Comparison of ENCODE assay signal across 27 cellular contexts in genomic region chr3:144178607-144179006, GRCh38.
"Had no signal": no experiment of that assay in that cellular context is flagged by ENCODE, and none has a peak within 500 bp of the region (broad histone marks: within the 10 kb centered on the region; RNA-seq: fewer than 3 reads in every experiment).

No MANE protein-coding gene starts in this region.

- H3K4me1 Mint-ChIP-seq: activated CD4-positive, alpha-beta T cell treated with anti-CD3 and anti-CD28 coated beads for 36 hours; activated CD4-positive, alpha-beta T cell treated with anti-CD3 and anti-CD28 coated beads, Interleukin-2, amount 10 ng/mL, durations not matched to agents 24 days and 14 days; activated CD8-positive, alpha-beta memory T cell treated with anti-CD3 and anti-CD28 coated beads, Interleukin-2, amount 10 ng/mL, durations not matched to agents 7 days and 5 days; activated naive CD4-positive, alpha-beta T cell treated with anti-CD3 and anti-CD28 coated beads, Interleukin-2, amount 10 ng/mL, durations not matched to agents 7 days and 5 days; activated naive CD8-positive, alpha-beta T cell treated with anti-CD3 and anti-CD28 coated beads, Interleukin-2, amount 10 ng/mL, durations not matched to agents 7 days and 5 days; brain; T-helper 17 cell had no signal

- H3K4me1 ChIP-seq: colonic mucosa, heart left ventricle had no signal

- DNase-seq: activated CD4-positive, alpha-beta memory T cell treated with anti-CD3 and anti-CD28 coated beads for 36 hours; activated CD4-positive, alpha-beta T cell treated with anti-CD3 and anti-CD28 coated beads for 36 hours; activated CD4-positive, alpha-beta T cell treated with anti-CD3 and anti-CD28 coated beads, Interleukin-2, amount 10 ng/mL, durations not matched to agents 24 days and 14 days; activated CD4-positive, CD25-positive, alpha-beta regulatory T cell; activated CD4-positive, CD25-positive, alpha-beta regulatory T cell treated with anti-CD3 and anti-CD28 coated beads, Interleukin-2, amount 50 U/mL, for 72 hours; activated CD8-positive, alpha-beta memory T cell treated with anti-CD3 and anti-CD28 coated beads, Interleukin-2, amount 10 ng/mL, durations not matched to agents 7 days and 5 days; activated CD8-positive, alpha-beta memory T cell treated with anti-CD3 and anti-CD28 coated beads, Interleukin-2, amount 50 U/mL, for 4 hours; activated CD8-positive, alpha-beta T cell treated with anti-CD3 and anti-CD28 coated beads, Interleukin-2, amount 10 ng/mL, durations not matched to agents 7 days and 5 days; activated gamma-delta T cell; activated naive CD4-positive, alpha-beta T cell; activated naive CD4-positive, alpha-beta T cell treated with anti-CD3 and anti-CD28 coated beads, Interleukin-2, amount 10 ng/mL, durations not matched to agents 7 days and 5 days; activated naive CD8-positive, alpha-beta T cell treated with anti-CD3 and anti-CD28 coated beads, Interleukin-2, amount 10 ng/mL, durations not matched to agents 7 days and 5 days; activated T-cell treated with anti-CD3 and anti-CD28 coated beads, Interleukin-2, amount 50 U/mL, for 1 hour; activated T-cell treated with anti-CD3 and anti-CD28 coated beads, Interleukin-2, amount 50 U/mL, for 48 hours; caudate nucleus; colonic mucosa; effector CD8-positive, alpha-beta T cell; foreskin fibroblast; heart left ventricle; T-helper 1 cell; T-helper 17 cell; T1000 had no signal

- H3K27ac ChIP-seq: ascending aorta, colonic mucosa, heart left ventricle had no signal

- H3K36me3 ChIP-seq: ascending aorta, colonic mucosa, heart left ventricle had no signal

- H3K27me3 ChIP-seq: ascending aorta, colonic mucosa, heart left ventricle had no signal

- H3K27ac Mint-ChIP-seq: activated CD4-positive, alpha-beta memory T cell treated with anti-CD3 and anti-CD28 coated beads for 36 hours; activated CD4-positive, alpha-beta T cell treated with anti-CD3 and anti-CD28 coated beads for 36 hours; activated CD4-positive, alpha-beta T cell treated with anti-CD3 and anti-CD28 coated beads, Interleukin-2, amount 10 ng/mL, durations not matched to agents 24 days and 14 days; activated CD8-positive, alpha-beta memory T cell treated with anti-CD3 and anti-CD28 coated beads, Interleukin-2, amount 10 ng/mL, durations not matched to agents 7 days and 5 days; activated CD8-positive, alpha-beta T cell treated with anti-CD3 and anti-CD28 coated beads, Interleukin-2, amount 10 ng/mL, durations not matched to agents 7 days and 5 days; activated naive CD4-positive, alpha-beta T cell treated with anti-CD3 and anti-CD28 coated beads, Interleukin-2, amount 10 ng/mL, durations not matched to agents 7 days and 5 days; activated naive CD4-positive, alpha-beta T cell treated with anti-CD3 and anti-CD28 coated beads, Interleukin-2, amount 50 U/mL, for 72 hours; activated naive CD8-positive, alpha-beta T cell treated with anti-CD3 and anti-CD28 coated beads, Interleukin-2, amount 10 ng/mL, durations not matched to agents 7 days and 5 days; activated T-helper 1 cell treated with anti-CD3 and anti-CD28 coated beads, Interleukin-12 subunit alpha, Interleukin-12 subunit beta, Interleukin-2, Interleukin-4 antibody, amounts not matched to agents 30 ng/mL and 10 ng/mL and 1 ng/mL, durations not matched to agents 14 hours and 24 hours and 36 hours; brain; T-helper 17 cell; T-helper 2 cell treated with Interferon-gamma antibody and Interleukin-4, amounts not matched to agents 5 μg/mL and 100 μg/mL, for 36 hours had no signal

- H3K36me3 Mint-ChIP-seq: activated CD4-positive, alpha-beta memory T cell treated with anti-CD3 and anti-CD28 coated beads for 36 hours; activated CD8-positive, alpha-beta memory T cell treated with anti-CD3 and anti-CD28 coated beads, Interleukin-2, amount 10 ng/mL, durations not matched to agents 7 days and 5 days; activated naive CD4-positive, alpha-beta T cell treated with anti-CD3 and anti-CD28 coated beads, Interleukin-2, amount 10 ng/mL, durations not matched to agents 7 days and 5 days; activated naive CD4-positive, alpha-beta T cell treated with anti-CD3 and anti-CD28 coated beads, Interleukin-2, amount 50 U/mL, for 72 hours; activated naive CD8-positive, alpha-beta T cell treated with anti-CD3 and anti-CD28 coated beads, Interleukin-2, amount 10 ng/mL, durations not matched to agents 7 days and 5 days; brain had no signal

- H3K27me3 Mint-ChIP-seq: activated CD4-positive, alpha-beta memory T cell treated with anti-CD3 and anti-CD28 coated beads for 36 hours; activated CD4-positive, alpha-beta T cell treated with anti-CD3 and anti-CD28 coated beads for 36 hours; activated CD4-positive, alpha-beta T cell treated with anti-CD3 and anti-CD28 coated beads, Interleukin-2, amount 10 ng/mL, durations not matched to agents 24 days and 14 days; activated CD8-positive, alpha-beta memory T cell treated with anti-CD3 and anti-CD28 coated beads, Interleukin-2, amount 10 ng/mL, durations not matched to agents 7 days and 5 days; activated naive CD4-positive, alpha-beta T cell treated with anti-CD3 and anti-CD28 coated beads, Interleukin-2, amount 10 ng/mL, durations not matched to agents 7 days and 5 days; activated naive CD8-positive, alpha-beta T cell treated with anti-CD3 and anti-CD28 coated beads, Interleukin-2, amount 10 ng/mL, durations not matched to agents 7 days and 5 days; brain; T-helper 17 cell had no signal

- H3K4me3 Mint-ChIP-seq: activated CD4-positive, alpha-beta memory T cell treated with anti-CD3 and anti-CD28 coated beads for 36 hours; activated CD4-positive, alpha-beta T cell treated with anti-CD3 and anti-CD28 coated beads for 36 hours; activated CD4-positive, alpha-beta T cell treated with anti-CD3 and anti-CD28 coated beads, Interleukin-2, amount 10 ng/mL, durations not matched to agents 24 days and 14 days; activated CD8-positive, alpha-beta memory T cell treated with anti-CD3 and anti-CD28 coated beads, Interleukin-2, amount 10 ng/mL, durations not matched to agents 7 days and 5 days; activated CD8-positive, alpha-beta T cell treated with anti-CD3 and anti-CD28 coated beads, Interleukin-2, amount 10 ng/mL, durations not matched to agents 7 days and 5 days; activated naive CD4-positive, alpha-beta T cell treated with anti-CD3 and anti-CD28 coated beads, Interleukin-2, amount 10 ng/mL, durations not matched to agents 7 days and 5 days; activated naive CD8-positive, alpha-beta T cell treated with anti-CD3 and anti-CD28 coated beads, Interleukin-2, amount 10 ng/mL, durations not matched to agents 7 days and 5 days; activated T-helper 1 cell treated with anti-CD3 and anti-CD28 coated beads, Interleukin-12 subunit alpha, Interleukin-12 subunit beta, Interleukin-2, Interleukin-4 antibody, amounts not matched to agents 30 ng/mL and 10 ng/mL and 1 ng/mL, durations not matched to agents 14 hours and 24 hours and 36 hours; brain; T-helper 17 cell; T-helper 2 cell treated with Interferon-gamma antibody and Interleukin-4, amounts not matched to agents 5 μg/mL and 100 μg/mL, for 36 hours had no signal

- H3K9me3 ChIP-seq: ascending aorta, colonic mucosa, heart left ventricle had no signal

- H3K9me3 Mint-ChIP-seq: activated CD4-positive, alpha-beta memory T cell treated with anti-CD3 and anti-CD28 coated beads for 36 hours; activated CD4-positive, alpha-beta T cell treated with anti-CD3 and anti-CD28 coated beads, Interleukin-2, amount 10 ng/mL, durations not matched to agents 24 days and 14 days; activated naive CD4-positive, alpha-beta T cell treated with anti-CD3 and anti-CD28 coated beads, Interleukin-2, amount 10 ng/mL, durations not matched to agents 7 days and 5 days; activated T-helper 1 cell treated with anti-CD3 and anti-CD28 coated beads, Interleukin-12 subunit alpha, Interleukin-12 subunit beta, Interleukin-2, Interleukin-4 antibody, amounts not matched to agents 30 ng/mL and 10 ng/mL and 1 ng/mL, durations not matched to agents 14 hours and 24 hours and 36 hours; T-helper 2 cell treated with Interferon-gamma antibody and Interleukin-4, amounts not matched to agents 5 μg/mL and 100 μg/mL, for 36 hours had no signal

- H3K4me3 ChIP-seq: ascending aorta, colonic mucosa, heart left ventricle had no signal
